27 cellular contexts compared by ENCODE assay signal in genomic region chr18:8011906-8012305, GRCh38.
DNase-seq lines count a peak whose midpoint lies in the region; ATAC-seq and TF ChIP-seq lines count a peak whose summit lies in the region.
"Had no signal": no experiment of that assay in that cellular context is flagged by ENCODE, and none has a peak within 500 bp of the region (broad histone marks: within the 10 kb centered on the region; RNA-seq: fewer than 3 reads in every experiment).

No MANE protein-coding gene starts in this region.

- POLR2A ChIA-PET in HCT116 (lab: Charles Lee), result no interaction called here
- POLR2A ChIA-PET in OCI-LY7 (lab: Charles Lee), result no interaction called here
- POLR2A ChIA-PET in activated CD4-positive, alpha-beta memory T cell treated with anti-CD3 and anti-CD28 coated beads, Interleukin-2, amount 10 ng/mL, durations not matched to agents 7 days and 5 days (lab: Charles Lee), result no interaction called here

- H3K27ac ChIP-seq in C4-2B (no peak overlapping the region), HCT116 (ENCODE audit: low read depth, low read length) (no peak overlapping the region), OCI-LY7 (ENCODE audit: low read depth, low read length, poor library complexity, severe bottlenecking) (no peak overlapping the region), foreskin keratinocyte (no peak overlapping the region)
- H3K27ac ChIP-seq: esophagus muscularis mucosa, heart right ventricle, parathyroid adenoma, RWPE1, SK-N-MC, upper lobe of left lung had no signal

- CTCF ChIA-PET in HCT116 (lab: Charles Lee), result no interaction called here
- CTCF ChIA-PET in OCI-LY7 (lab: Charles Lee; ENCODE audit: unreplicated experiment), result no interaction called here
- CTCF ChIA-PET in activated CD4-positive, alpha-beta memory T cell treated with anti-CD3 and anti-CD28 coated beads, Interleukin-2, amount 10 ng/mL, durations not matched to agents 7 days and 5 days (lab: Charles Lee), result no interaction called here

- H3K27me3 Mint-ChIP-seq in activated CD4-positive, alpha-beta memory T cell treated with anti-CD3 and anti-CD28 coated beads, Interleukin-2, amount 10 ng/mL, durations not matched to agents 7 days and 5 days, result no peaks in the 10 kb centered on the region
- H3K27me3 Mint-ChIP-seq: activated T-cell treated with anti-CD3 and anti-CD28 coated beads, Interleukin-2, amount 50 U/mL, for 24 hours; T-helper 17 cell had no signal

- TF ChIP-seq RAD21 in HCT116 (IDR thresholded peaks at IDR 0.05; ENCODE audit: low read depth), result no peak

- no peak overlapping the region for H3K9ac ChIP-seq in HCT116 (ENCODE audit: low read length)
- H3K9ac ChIP-seq: parathyroid adenoma had no signal

- H3K4me3 ChIP-seq in HCT116 (replicated peaks in 1 of 2; ENCODE audit: low read depth in 1 of 2, low read length in 2 of 2) (no peak overlapping the region), OCI-LY7 (ENCODE audit: low read depth, low read length, poor library complexity, severe bottlenecking) (no peak overlapping the region)
- H3K4me3 ChIP-seq: esophagus muscularis mucosa, heart right ventricle, lung, SK-N-MC, upper lobe of left lung had no signal

- H3K4me2 ChIP-seq in HCT116 (ENCODE audit: low read length) (no peak overlapping the region), OCI-LY7 (ENCODE audit: low read length) (no peak overlapping the region)

- H3K27ac Mint-ChIP-seq in activated CD4-positive, alpha-beta memory T cell treated with anti-CD3 and anti-CD28 coated beads, Interleukin-2, amount 10 ng/mL, durations not matched to agents 7 days and 5 days, result no peak overlapping the region
- H3K27ac Mint-ChIP-seq: activated T-cell treated with anti-CD3 and anti-CD28 coated beads, Interleukin-2, amount 50 U/mL, for 24 hours; nephron progenitor cell; stimulated activated effector memory CD8-positive, alpha-beta T cell treated with anti-CD3 and anti-CD28 coated beads, Interleukin-12 subunit alpha, Interleukin-12 subunit beta, amount 100 ng/mL, for 72 hours; T-helper 17 cell had no signal

- H3K4me1 ChIP-seq in HCT116 (ENCODE audit: control insufficient read depth in 1 of 2, insufficient read depth in 2 of 2, low read length in 2 of 2) (no peaks in the 10 kb centered on the region), OCI-LY7 (ENCODE audit: insufficient read depth, low read length, poor library complexity, severe bottlenecking) (no peaks in the 10 kb centered on the region), foreskin keratinocyte (no peaks in the 10 kb centered on the region)
- H3K4me1 ChIP-seq: esophagus muscularis mucosa, parathyroid adenoma had no signal

- H3K27me3 ChIP-seq in HCT116 (ENCODE audit: insufficient read depth, low read length) (no peaks in the 10 kb centered on the region), foreskin keratinocyte (no peaks in the 10 kb centered on the region)
- H3K27me3 ChIP-seq: esophagus muscularis mucosa, heart right ventricle, upper lobe of left lung had no signal

- no peaks in the 10 kb centered on the region for H3K79me2 ChIP-seq in HCT116 (ENCODE audit: insufficient read depth, low read length)
- H3K79me2 ChIP-seq in OCI-LY7 (ENCODE audit: insufficient read depth, low read depth, low read length), result no peaks in the 10 kb centered on the region
- H3K79me2 ChIP-seq: parathyroid adenoma had no signal

- no peak overlapping the region for H3K4me3 Mint-ChIP-seq in activated CD4-positive, alpha-beta memory T cell treated with anti-CD3 and anti-CD28 coated beads, Interleukin-2, amount 10 ng/mL, durations not matched to agents 7 days and 5 days
- H3K4me3 Mint-ChIP-seq: activated T-cell treated with anti-CD3 and anti-CD28 coated beads, Interleukin-2, amount 50 U/mL, for 24 hours; nephron progenitor cell; stimulated activated effector memory CD8-positive, alpha-beta T cell treated with anti-CD3 and anti-CD28 coated beads, Interleukin-12 subunit alpha, Interleukin-12 subunit beta, amount 100 ng/mL, for 72 hours; T-helper 17 cell had no signal

- BruUV-seq in HCT116 (replicated peaks; lab: Mats Ljungman, UMichigan) (no TSS peak), OCI-LY7 (replicated peaks; lab: Mats Ljungman, UMichigan) (no TSS peak)

- H2AFZ ChIP-seq in HCT116 (ENCODE audit: low read depth, low read length, poor library complexity, severe bottlenecking) (no peak overlapping the region), OCI-LY7 (ENCODE audit: low read length) (no peak overlapping the region)
- H2AFZ ChIP-seq: parathyroid adenoma had no signal

- ATAC-seq in HCT116, result peak; percentile 59; the same call in 1 of the 2 replicates
- no peak for ATAC-seq in foreskin keratinocyte
- no peak for ATAC-seq in SK-N-SH treated with all-trans-retinoic acid at 6 μM for 48 hours
- ATAC-seq: heart right ventricle; sciatic nerve; stimulated activated effector memory CD8-positive, alpha-beta T cell treated with anti-CD3 and anti-CD28 coated beads, Interleukin-12 subunit alpha, Interleukin-12 subunit beta, amount 100 ng/mL, for 72 hours; T-helper 17 cell had no signal

- TF ChIP-seq CTCF in C4-2B (conservative IDR thresholded peaks at IDR 0.05) (peak; percentile 18), HCT116 (IDR thresholded peaks at IDR 0.05 in 2 of 3, conservative IDR thresholded peaks at IDR 0.05 in 1 of 3; ENCODE audit: borderline replicate concordance in 1 of 3, insufficient read depth in 1 of 3, low read depth in 2 of 3, low read length in 2 of 3) (peak in 1 of 3 experiments; percentile 11; a peak in 1 of 6 replicates), OCI-LY7 (conservative IDR thresholded peaks at IDR 0.05; ENCODE audit: low read length) (peak; percentile 45), foreskin keratinocyte (conservative IDR thresholded peaks at IDR 0.05) (peak; percentile 7)

- peaks cover 4% of the 10 kb centered on the region for H3K9me3 Mint-ChIP-seq in activated CD4-positive, alpha-beta memory T cell treated with anti-CD3 and anti-CD28 coated beads, Interleukin-2, amount 10 ng/mL, durations not matched to agents 7 days and 5 days
- H3K9me3 Mint-ChIP-seq: activated T-cell treated with anti-CD3 and anti-CD28 coated beads, Interleukin-2, amount 50 U/mL, for 24 hours; nephron progenitor cell had no signal

- H3K9me3 ChIP-seq in HCT116 (ENCODE audit: control insufficient read depth in 1 of 2, insufficient read depth in 1 of 2, low read depth in 1 of 2, low read length in 2 of 2), result no peaks in the 10 kb centered on the region
- H3K9me3 ChIP-seq in OCI-LY7 (ENCODE audit: low read length), result no peaks in the 10 kb centered on the region
- H3K9me3 ChIP-seq: esophagus muscularis mucosa, heart right ventricle, upper lobe of left lung had no signal

- RAD21 ChIA-PET in HCT116 (lab: Charles Lee; ENCODE audit: low non-redundant PET in 1 of 2, low total read pairs in 2 of 2, uncharacterized antibody in 2 of 2, unreplicated experiment in 2 of 2), result no interaction called here

- no peaks in the 10 kb centered on the region for H3K4me1 Mint-ChIP-seq in activated CD4-positive, alpha-beta memory T cell treated with anti-CD3 and anti-CD28 coated beads, Interleukin-2, amount 10 ng/mL, durations not matched to agents 7 days and 5 days
- H3K4me1 Mint-ChIP-seq: T-helper 17 cell had no signal

- no peaks in the 10 kb centered on the region for H4K20me1 ChIP-seq in HCT116 (ENCODE audit: insufficient read depth)
- no peaks in the 10 kb centered on the region for H4K20me1 ChIP-seq in OCI-LY7 (ENCODE audit: insufficient read depth, low read length)

- H3K9me2 ChIP-seq in HCT116 (ENCODE audit: insufficient read depth), result no peaks in the 10 kb centered on the region
- no peaks in the 10 kb centered on the region for H3K9me2 ChIP-seq in OCI-LY7 (ENCODE audit: insufficient read depth, low read length)

- DNase-seq in HCT116 (ENCODE audit: low read depth, low spot score), result no peak
- DNase-seq in OCI-LY7 (ENCODE audit: low spot score), result no peak
- DNase-seq in foreskin keratinocyte, result no peak
- DNase-seq in amniotic stem cell (lab: John Stamatoyannopoulos, UW), result no peak
- DNase-seq in NCI-H1105 treated with DMSO at 0.1 percent for 48 hours (lab: John Stamatoyannopoulos, UW), result no peak
- DNase-seq in activated CD4-positive, alpha-beta memory T cell treated with anti-CD3 and anti-CD28 coated beads, Interleukin-2, amount 10 ng/mL, durations not matched to agents 7 days and 5 days, result no peak
- DNase-seq: activated gamma-delta T cell treated with Interleukin-2 at 50 U/mL for 16 hours; activated T-cell treated with anti-CD3 and anti-CD28 coated beads, Interleukin-2, amount 50 U/mL, for 24 hours; C1 segment of cervical spinal cord; caudate nucleus; foreskin melanocyte; heart right ventricle; IMR-90; NCI-H446 treated with DMSO at 0.1 percent for 48 hours; nephron progenitor cell; stimulated activated CD4-positive, alpha-beta T cell treated with anti-CD3 and anti-CD28 coated beads, Interleukin-4, amount 100 ng/mL, for 24 hours; T-helper 17 cell; upper lobe of left lung had no signal

- TF ChIP-seq POLR2A in HCT116 (IDR thresholded peaks at IDR 0.05; ENCODE audit: borderline replicate concordance, extremely low read depth, insufficient read depth, insufficient read length), result no peak

- H3K36me3 Mint-ChIP-seq in activated CD4-positive, alpha-beta memory T cell treated with anti-CD3 and anti-CD28 coated beads, Interleukin-2, amount 10 ng/mL, durations not matched to agents 7 days and 5 days (ENCODE audit: low read depth), result no peaks in the 10 kb centered on the region
- H3K36me3 Mint-ChIP-seq: stimulated activated effector memory CD8-positive, alpha-beta T cell treated with anti-CD3 and anti-CD28 coated beads, Interleukin-12 subunit alpha, Interleukin-12 subunit beta, amount 100 ng/mL, for 72 hours had no signal

- intact Hi-C loops in HCT116 (cut with micrococcal nuclease), result no loop called here
- intact Hi-C loops in OCI-LY7 (cut with micrococcal nuclease; ENCODE audit: unreplicated experiment), result no loop called here

- H3K36me3 ChIP-seq in HCT116 (ENCODE audit: control insufficient read depth in 1 of 2, insufficient read depth in 2 of 2, low read length in 2 of 2) (no peaks in the 10 kb centered on the region), OCI-LY7 (ENCODE audit: insufficient read depth, low read length) (no peaks in the 10 kb centered on the region)
- H3K36me3 ChIP-seq: upper lobe of left lung had no signal

TF ChIP-seq in HCT116, 20 proteins besides CTCF, POLR2A, EP300 and RAD21:
- TF ChIP-seq ZFX (IDR thresholded peaks at IDR 0.05) (no peak), TCF7L2 (IDR thresholded peaks at IDR 0.05; ENCODE audit: borderline replicate concordance, extremely low read depth, insufficient read depth, insufficient read length) (no peak), SP1 (IDR thresholded peaks at IDR 0.05; ENCODE audit: low read depth) (no peak), EGR1 (IDR thresholded peaks at IDR 0.05; ENCODE audit: low read depth) (no peak)

TF ChIP-seq in SK-N-SH treated with all-trans-retinoic acid at 6 μM for 48 hours, 23 proteins besides CTCF, POLR2A, EP300 and RAD21 (continues in another document):
- TF ChIP-seq ZFP30 (CRISPR knock-in tag; IDR thresholded peaks at IDR 0.05), result no peak
- no peak for TF ChIP-seq PPARA (CRISPR knock-in tag; IDR thresholded peaks at IDR 0.05; ENCODE audit: borderline replicate concordance)
- TF ChIP-seq BACH2 (CRISPR knock-in tag; IDR thresholded peaks at IDR 0.05; ENCODE audit: borderline replicate concordance), result no peak
- no peak for TF ChIP-seq CSDC2 (CRISPR knock-in tag; IDR thresholded peaks at IDR 0.05)
- no peak for TF ChIP-seq ZNF70 (CRISPR knock-in tag; IDR thresholded peaks at IDR 0.05)
- no peak for TF ChIP-seq ZC3H10 (CRISPR knock-in tag; IDR thresholded peaks at IDR 0.05)
